In genomic region chr4:103091601-103092223, GRCh38 we compare ENCODE assay signal across 8 cellular contexts. TPM values are rescaled to one million over a fixed set of nuclear protein-coding genes. Genes with fewer than 3 reads are reported as not detected.
A peak's percentile ranks its signal among the peaks of the same experiment; 100 is the strongest.
DNase-seq lines count a peak whose midpoint lies in the region; ATAC-seq and TF ChIP-seq lines count a peak whose summit lies in the region.

No MANE protein-coding gene starts in this region.

- no peak overlapping the region for H4K8ac ChIP-seq in neuronal stem cell (ENCODE audit: low read depth, low read length)

- no peak overlapping the region for H3K14ac ChIP-seq in neuronal stem cell (ENCODE audit: low read length)

- H2BK12ac ChIP-seq in neuronal stem cell (ENCODE audit: low read length): no peak overlapping the region

- H3K4ac ChIP-seq in neuronal stem cell (ENCODE audit: low read length): no peak overlapping the region

- no peak overlapping the region for H2AFZ ChIP-seq in neuronal stem cell (ENCODE audit: low read length)

- ATAC-seq in GM18870 (IDR thresholded peaks at IDR 0.05; ENCODE audit: unreplicated experiment) (peak; percentile 83), HG03095 (IDR thresholded peaks at IDR 0.05; ENCODE audit: unreplicated experiment) (peak; percentile 69)

- H3K27me3 ChIP-seq in WERI-Rb-1 (ENCODE audit: insufficient read depth, low read depth, severe bottlenecking) (no peaks in the 10 kb centered on the region), neuronal stem cell (ENCODE audit: control insufficient read depth in 3 of 3, insufficient read depth in 3 of 3, low read depth in 1 of 3, low read length in 3 of 3) (no peaks in the 10 kb centered on the region)

- WGBS in neuronal stem cell (ENCODE audit: extremely low coverage in 2 of 2, insufficient read length in 2 of 2, insufficient replicate concordance in 1 of 2), 2 donors: no CpG with 5 or more reads among the region's 3 CpGs

- DNase-seq in COLO668 (lab: John Stamatoyannopoulos, UW; ENCODE audit: unreplicated experiment) (peak; percentile 42), NCI-H2107 (lab: John Stamatoyannopoulos, UW) (peak; percentile 12), WERI-Rb-1 (peak; percentile 49), epithelial cell of proximal tubule (ENCODE audit: low read depth) (no peak), neuronal stem cell (ENCODE audit: low spot score) (peak; percentile 50), DMS114 treated with DMSO at 0.1 percent for 48 hours (lab: John Stamatoyannopoulos, UW; ENCODE audit: unreplicated experiment) (no peak)

- no peak overlapping the region for H4K91ac ChIP-seq in neuronal stem cell (ENCODE audit: low read depth, low read length, poor library complexity)

- H3K4me3 ChIP-seq in WERI-Rb-1 (ENCODE audit: low read depth, low read length) (no peak overlapping the region), epithelial cell of proximal tubule (ENCODE audit: low read depth, low read length) (no peak overlapping the region), neuronal stem cell (ENCODE audit: low read length in 2 of 2) (no peak overlapping the region)

- H3K18ac ChIP-seq in neuronal stem cell (ENCODE audit: low read length): no peak overlapping the region

- peaks cover 15% of the 10 kb centered on the region for H3K36me3 ChIP-seq in WERI-Rb-1
- peaks cover 14 to 78% of the 10 kb centered on the region in 2 donors for H3K36me3 ChIP-seq in neuronal stem cell (replicated peaks in 1 of 2; ENCODE audit: control insufficient read depth in 2 of 2, insufficient read depth in 2 of 2, low read length in 2 of 2)

- H3K23ac ChIP-seq in neuronal stem cell (ENCODE audit: low read depth, low read length, poor library complexity): no peak overlapping the region

- H3K9ac ChIP-seq in neuronal stem cell (ENCODE audit: low read depth, low read length, poor library complexity): no peak overlapping the region

- H3K9me3 ChIP-seq in WERI-Rb-1 (ENCODE audit: severe bottlenecking) (no peaks in the 10 kb centered on the region), neuronal stem cell (replicated peaks in 1 of 2; ENCODE audit: control insufficient read depth in 2 of 2, insufficient read depth in 1 of 2, low read depth in 1 of 2, low read length in 2 of 2) (no peaks in the 10 kb centered on the region)

- no peaks in the 10 kb centered on the region for H3K79me1 ChIP-seq in neuronal stem cell (ENCODE audit: low read depth, low read length)

- no peaks in the 10 kb centered on the region for H3K4me1 ChIP-seq in neuronal stem cell (ENCODE audit: control insufficient read depth in 2 of 2, insufficient read depth in 1 of 2, low read depth in 1 of 2, low read length in 2 of 2)

- H2BK120ac ChIP-seq in neuronal stem cell (ENCODE audit: low read depth, low read length): no peak overlapping the region

- H2BK5ac ChIP-seq in neuronal stem cell (ENCODE audit: low read length): no peak overlapping the region

- H2AK5ac ChIP-seq in neuronal stem cell (ENCODE audit: low read depth, low read length): no peak overlapping the region

- H3K4me2 ChIP-seq in neuronal stem cell (ENCODE audit: insufficient read depth, low read length, poor library complexity, severe bottlenecking): no peak overlapping the region

- no peak overlapping the region for H2BK15ac ChIP-seq in neuronal stem cell (ENCODE audit: low read length)

- TF ChIP-seq CTCF in WERI-Rb-1 (IDR thresholded peaks at IDR 0.05; ENCODE audit: low read depth, low read length) (peak; percentile 52), epithelial cell of proximal tubule (conservative IDR thresholded peaks at IDR 0.05; ENCODE audit: low read depth, low read length) (peak; percentile 76)

- no peak overlapping the region for H3K27ac ChIP-seq in WERI-Rb-1
- no peak overlapping the region for H3K27ac ChIP-seq in neuronal stem cell (replicated peaks; ENCODE audit: low read length)

RNA-seq across cellular contexts. Expression of gene BDH2, which starts 7.9 kb away (rescaled TPM):
- total RNA-seq in epithelial cell of proximal tubule: 29.4 and 78.4 TPM in 2 replicates
- polyA plus RNA-seq in neuronal stem cell (2013, experiment 1 of 2): 53.4 TPM
- 57.0 TPM for polyA plus RNA-seq in neuronal stem cell (2013, experiment 2 of 2)

RNA-seq across cellular contexts. Expression of gene SLC9B2, which starts 15.2 kb away (rescaled TPM):
- total RNA-seq in epithelial cell of proximal tubule: 7.0 and 9.0 TPM in 2 replicates
- 11.1 TPM for polyA plus RNA-seq in neuronal stem cell (2013, experiment 1 of 2)
- 11.1 TPM for polyA plus RNA-seq in neuronal stem cell (2013, experiment 2 of 2)

Comparison
In these comparisons a context has a peak if more than half of its experiments do, and no peak if none do; other contexts are left out.
1. DNase-seq: peak in COLO668 (single experiment), NCI-H2107 (single experiment), WERI-Rb-1 (single experiment) and neuronal stem cell (single experiment); none in epithelial cell of proximal tubule (single experiment) and DMS114 treated with DMSO at 0.1 percent for 48 hours (single experiment).